In the genomic region with DNA sequence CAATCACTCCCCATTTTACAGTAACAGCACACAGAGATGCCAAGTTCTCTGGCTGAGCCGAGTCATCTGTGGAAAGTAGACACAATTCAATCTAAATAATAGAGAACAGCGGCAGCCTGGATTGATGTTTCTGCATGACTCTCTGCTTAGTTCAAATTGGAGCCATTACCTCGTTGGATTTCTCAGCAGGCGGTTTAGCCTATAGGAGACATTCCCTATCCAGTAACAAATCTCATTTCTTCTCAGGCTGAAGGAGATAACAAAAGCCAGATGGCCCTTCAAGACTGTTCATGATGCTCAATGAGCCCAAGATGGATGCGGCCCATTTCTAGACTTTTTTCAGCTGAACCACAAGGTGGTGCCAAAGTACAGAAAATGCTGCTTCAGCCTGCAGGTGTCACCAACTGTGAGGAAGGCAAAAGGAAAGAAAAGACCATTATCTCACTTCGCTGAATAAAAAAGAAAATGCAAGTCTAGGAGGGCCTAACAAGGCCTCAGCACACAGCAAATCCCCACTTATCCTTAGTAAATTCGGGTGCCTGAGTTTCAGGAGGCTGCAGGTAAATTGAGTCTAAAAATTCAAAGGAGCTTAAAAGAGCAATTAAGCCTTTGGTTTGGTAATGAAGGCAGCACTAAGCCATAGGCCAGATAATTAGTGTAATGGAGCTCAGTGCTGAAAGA, we compare ENCODE assay signal across 8 cellular contexts.
A peak's percentile ranks its signal among the peaks of the same experiment; 100 is the strongest.
DNase-seq lines count a peak whose midpoint lies in the region; ATAC-seq, FAIRE-seq and TF ChIP-seq lines count a peak whose summit lies in the region.

No MANE protein-coding gene starts in this region.

- H4K20me1 ChIP-seq in K562 (replicated peaks; ENCODE audit: control insufficient read depth, insufficient read depth, low read length): no peaks in the 10 kb centered on the region

- DNase-seq in stimulated activated CD8-positive, alpha-beta memory T cell treated with anti-CD3 and anti-CD28 coated beads, Interleukin-12 subunit alpha, Interleukin-12 subunit beta, amount 100 ng/mL, for 1 hour (ENCODE audit: low read depth): peak; percentile 11
- no peak for DNase-seq in stimulated activated CD8-positive, alpha-beta memory T cell treated with anti-CD3 and anti-CD28 coated beads, Interleukin-4, amount 100 ng/mL, for 48 hours
- DNase-seq in HCEC 1CT (peak; percentile 58), LNCaP clone FGC (ENCODE audit: low read depth) (peak; percentile 37), RWPE1 (ENCODE audit: low spot score) (peak; percentile 52), K562 (ENCODE audit: extremely low read depth in 1 of 4, low spot score in 3 of 4) (peak; percentile 63 to 78 (median 67)), iPS DF 19.7 (ENCODE audit: low read depth, low spot score) (peak; percentile 56), small intestine (peak; percentile 72)

- no peak overlapping the region for H3K4me2 ChIP-seq in K562 (ENCODE audit: insufficient read depth, low read length)

- H3K4me3 ChIP-seq in LNCaP clone FGC (ENCODE audit: low read depth, low read length) (no peak overlapping the region), K562 (no peak overlapping the region), small intestine (ENCODE audit: low read depth in 1 of 2, low read length in 2 of 2) (no peak overlapping the region)

- no peak for TF ChIP-seq POLR2A in K562 (conservative IDR thresholded peaks at IDR 0.05)

- no peaks in the 10 kb centered on the region for H3K79me2 ChIP-seq in K562 (ENCODE audit: control insufficient read depth, insufficient read depth, low read length)

- WGBS in K562 (ENCODE audit: insufficient coverage, low coverage, missing lambda C conversion rate): 4% methylated on average over 7 of the region's 7 CpGs
- 17 to 20% (median 18%) methylated on average over 7 of the region's 7 CpGs for WGBS in small intestine, 3 donors

- H3K27me3 ChIP-seq in K562 (ENCODE audit: control insufficient read depth in 2 of 2, insufficient read depth in 2 of 2, low read length in 2 of 2) (no peaks in the 10 kb centered on the region; a peak in 1 of 5 replicates), small intestine (ENCODE audit: control insufficient read depth in 2 of 2, insufficient read depth in 2 of 2, low read length in 2 of 2) (no peaks in the 10 kb centered on the region)

- H3K27ac ChIP-seq in RWPE1 (no peak overlapping the region), K562 (ENCODE audit: extremely low read depth, low read depth, low read length) (no peak overlapping the region), small intestine (ENCODE audit: low read depth in 1 of 2, low read length in 1 of 2) (no peak overlapping the region)

- H3K9me3 ChIP-seq in K562 (replicated peaks; ENCODE audit: control insufficient read depth, insufficient read depth, low read depth, low read length) (no peaks in the 10 kb centered on the region), small intestine (ENCODE audit: control insufficient read depth, low read depth) (no peaks in the 10 kb centered on the region)

- intact Hi-C loops in K562 (cut with micrococcal nuclease): loop anchor here (1.0 to 10.0 kb wide), 9 partner anchors 49 to 806 kb away; a partner anchor contains a TSS

- H3K9ac ChIP-seq in K562 (ENCODE audit: insufficient read depth in 1 of 2, low read depth in 2 of 2, low read length in 2 of 2): no peak overlapping the region

- CTCF ChIA-PET in RWPE1 (lab: Yijun Ruan, JAX) (interaction anchor here (0.5 to 1.5 kb wide), 8 partner anchors 47 to 1668 kb away, joined by 3 to 7 read pairs (median 4); no protein-coding TSS in a partner anchor), K562 (lab: Yijun Ruan, JAX; ENCODE audit: low intra/inter-chr PET ratio) (interaction anchor here (0.5 to 2.2 kb wide), 15 partner anchors 46 to 817 kb away, joined by 3 to 17 read pairs (median 3); no protein-coding TSS in a partner anchor)

- TF ChIP-seq CTCF in LNCaP clone FGC (IDR thresholded peaks at IDR 0.05; ENCODE audit: control insufficient read depth, extremely low read depth, insufficient read depth) (peak; percentile 97), RWPE1 (conservative IDR thresholded peaks at IDR 0.05; ENCODE audit: low read depth) (peak; percentile 68), K562 (IDR thresholded peaks at IDR 0.05 in 2 of 3, conservative IDR thresholded peaks at IDR 0.05 in 1 of 3; ENCODE audit: insufficient read depth in 2 of 3, low read depth in 1 of 3, low read length in 3 of 3) (peak; percentile 84 to 98 (median 97))

- H3K4me1 ChIP-seq in K562 (replicated peaks in 1 of 2; ENCODE audit: control insufficient read depth in 2 of 2, insufficient read depth in 2 of 2, low read length in 2 of 2) (no peaks in the 10 kb centered on the region), small intestine (ENCODE audit: control insufficient read depth in 2 of 2, insufficient read depth in 1 of 2, low read depth in 1 of 2, low read length in 1 of 2) (no peaks in the 10 kb centered on the region)

- POLR2A ChIA-PET in RWPE1 (lab: Yijun Ruan, JAX; ENCODE audit: low non-redundant PET): no interaction called here
- POLR2A ChIA-PET in K562 (lab: Yijun Ruan, JAX): interaction anchor here (0.6 kb wide), 1 partner anchor 274 kb away, joined by 4 read pairs; no protein-coding TSS in a partner anchor

- peak; percentile 91 for ATAC-seq in K562

- H3K9me1 ChIP-seq in K562 (ENCODE audit: control insufficient read depth, insufficient read depth, low read length): no peaks in the 10 kb centered on the region

- H3K36me3 ChIP-seq in K562 (ENCODE audit: control insufficient read depth, insufficient read depth, low read length): no peaks in the 10 kb centered on the region
- no peaks in the 10 kb centered on the region for H3K36me3 ChIP-seq in small intestine (ENCODE audit: control insufficient read depth in 2 of 2, insufficient read depth in 2 of 2, low read length in 2 of 2)

- peak; percentile 97 to 99 for TF ChIP-seq RAD21 in K562 (CRISPR knock-in tag; conservative IDR thresholded peaks at IDR 0.05 in 1 of 2, IDR thresholded peaks at IDR 0.05 in 1 of 2)

- no TSS peak for BruUV-seq in K562 (replicated peaks; lab: Mats Ljungman, UMichigan)

- no peak overlapping the region for H2AFZ ChIP-seq in K562 (ENCODE audit: low read depth, low read length)

- TF ChIP-seq EP300 in K562 (IDR thresholded peaks at IDR 0.05; ENCODE audit: low read length): no peak

- in situ Hi-C loops in K562 (cut with MboI): loop anchor here (5.0 to 25.0 kb wide), 3 partner anchors 181 to 811 kb away; no protein-coding TSS in a partner anchor

- FAIRE-seq in K562 (lab: Jason Lieb, UNC): peak; percentile 96
- no peak for FAIRE-seq in small intestine (lab: Jason Lieb, UNC)

TF ChIP-seq in K562, 482 proteins besides CTCF, POLR2A, EP300 and RAD21 (continues in another document):
- TF ChIP-seq ARNT (IDR thresholded peaks at IDR 0.05) (0 out of 4 replicates have a peak, but pooled peaks of 1 of the 2 experiments have one; percentile 32), KHSRP (IDR thresholded peaks at IDR 0.05) (no peak), TEAD4 (IDR thresholded peaks at IDR 0.05; ENCODE audit: low read length) (0 out of 2 replicates have a peak, but pooled peaks have one; percentile 22), TEAD4 (CRISPR knock-in tag; IDR thresholded peaks at IDR 0.05; ENCODE audit: borderline replicate concordance) (no peak), GTF2A2 (tag; IDR thresholded peaks at IDR 0.05) (no peak), RB1 (IDR thresholded peaks at IDR 0.05; ENCODE audit: low read depth) (peak; percentile 68), TFAM (CRISPR knock-in tag; conservative IDR thresholded peaks at IDR 0.05) (no peak), RBBP5 (IDR thresholded peaks at IDR 0.05; ENCODE audit: borderline replicate concordance, insufficient read depth, low read length, poor library complexity, severe bottlenecking) (no peak), CTBP1 (IDR thresholded peaks at IDR 0.05; ENCODE audit: borderline replicate concordance) (peak; percentile 60; the same call in 1 of the 2 replicates), POLR2AphosphoS5 (IDR thresholded peaks at IDR 0.05; ENCODE audit: control insufficient read depth, insufficient read depth, low read depth, low read length) (no peak), STAG1 (CRISPR knock-in tag; IDR thresholded peaks at IDR 0.05; ENCODE audit: borderline replicate concordance) (peak; percentile 80; the same call in 1 of the 2 replicates), ARID2 (IDR thresholded peaks at IDR 0.05) (peak; percentile 90), ZSCAN29 (IDR thresholded peaks at IDR 0.05) (no peak), SMC3 (conservative IDR thresholded peaks at IDR 0.05; ENCODE audit: insufficient read depth, low read depth, low read length) (peak; percentile 94), MYNN (IDR thresholded peaks at IDR 0.05) (0 out of 2 replicates have a peak, but pooled peaks have one; percentile 44), MYNN (CRISPR knock-in tag; IDR thresholded peaks at IDR 0.05) (no peak), ZNF584 (CRISPR knock-in tag; IDR thresholded peaks at IDR 0.05; ENCODE audit: low read depth) (no peak), MEF2A (IDR thresholded peaks at IDR 0.05; ENCODE audit: control insufficient read depth, low read depth, low read length) (no peak), ZNF589 (CRISPR knock-in tag; IDR thresholded peaks at IDR 0.05; ENCODE audit: low read depth) (no peak), CC2D1A (IDR thresholded peaks at IDR 0.05) (peak; percentile 74; the same call in 1 of the 2 replicates), CBX5 (IDR thresholded peaks at IDR 0.05; ENCODE audit: borderline replicate concordance, low read depth) (no peak)
- TF ChIP-seq, protein P1, sequence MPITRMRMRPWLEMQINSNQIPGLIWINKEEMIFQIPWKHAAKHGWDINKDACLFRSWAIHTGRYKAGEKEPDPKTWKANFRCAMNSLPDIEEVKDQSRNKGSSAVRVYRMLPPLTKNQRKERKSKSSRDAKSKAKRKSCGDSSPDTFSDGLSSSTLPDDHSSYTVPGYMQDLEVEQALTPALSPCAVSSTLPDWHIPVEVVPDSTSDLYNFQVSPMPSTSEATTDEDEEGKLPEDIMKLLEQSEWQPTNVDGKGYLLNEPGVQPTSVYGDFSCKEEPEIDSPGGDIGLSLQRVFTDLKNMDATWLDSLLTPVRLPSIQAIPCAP (CRISPR knock-in tag; IDR thresholded peaks at IDR 0.05; ENCODE audit: borderline replicate concordance): no peak
- TF ChIP-seq, protein P2, sequence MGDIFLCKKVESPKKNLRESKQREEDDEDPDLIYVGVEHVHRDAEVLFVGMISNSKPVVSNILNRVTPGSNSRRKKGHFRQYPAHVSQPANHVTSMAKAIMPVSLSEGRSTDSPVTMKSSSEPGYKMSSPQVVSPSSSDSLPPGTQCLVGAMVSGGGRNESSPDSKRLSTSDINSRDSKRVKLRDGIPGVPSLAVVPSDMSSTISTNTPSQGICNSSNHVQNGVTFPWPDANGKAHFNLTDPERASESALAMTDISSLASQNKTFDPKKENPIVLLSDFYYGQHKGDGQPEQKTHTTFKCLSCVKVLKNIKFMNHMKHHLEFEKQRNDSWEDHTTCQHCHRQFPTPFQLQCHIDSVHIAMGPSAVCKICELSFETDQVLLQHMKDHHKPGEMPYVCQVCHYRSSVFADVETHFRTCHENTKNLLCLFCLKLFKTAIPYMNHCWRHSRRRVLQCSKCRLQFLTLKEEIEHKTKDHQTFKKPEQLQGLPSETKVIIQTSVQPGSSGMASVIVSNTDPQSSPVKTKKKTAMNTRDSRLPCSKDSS (IDR thresholded peaks at IDR 0.05; ENCODE audit: low read depth, partially characterized antibody): no peak
